1 cellular context compared by ENCODE assay signal in genomic region chr3:193688845-193689714, GRCh38.
TF ChIP-seq lines count a peak whose summit lies in the region.

No MANE protein-coding gene starts in this region.

TF ChIP-seq in GM12878, 131 proteins besides CTCF, POLR2A, EP300 and RAD21 (continued from another document):
- TF ChIP-seq ZNF687 (IDR thresholded peaks at IDR 0.05) (no peak), CUX1 (IDR thresholded peaks at IDR 0.05; ENCODE audit: insufficient replicate concordance, low read depth, low read length) (no peak), TCF7 (IDR thresholded peaks at IDR 0.05; ENCODE audit: borderline replicate concordance) (no peak), ETV6 (conservative IDR thresholded peaks at IDR 0.05 in 1 of 2, IDR thresholded peaks at IDR 0.05 in 1 of 2; ENCODE audit: borderline replicate concordance in 1 of 2, low read depth in 1 of 2) (no peak), ESRRA (IDR thresholded peaks at IDR 0.05; ENCODE audit: low read length) (no peak)
